Comparison of ENCODE assay signal across 30 cellular contexts in genomic region chr5:151332857-151333256, GRCh38. TPM values are rescaled to one million over a fixed set of nuclear protein-coding genes. Genes with fewer than 3 reads are reported as not detected.
"Had no signal": no experiment of that assay in that cellular context is flagged by ENCODE, and none has a peak within 500 bp of the region (broad histone marks: within the 10 kb centered on the region; RNA-seq: fewer than 3 reads in every experiment).

No MANE protein-coding gene starts in this region.

- H3K9me3 ChIP-seq: esophagus squamous epithelium, gastroesophageal sphincter, heart right ventricle, left lung, lower lobe of right lung, mucosa of descending colon had no signal

- H3K27me3 ChIP-seq: esophagus squamous epithelium, gastroesophageal sphincter, left lung had no signal

- H3K27ac ChIP-seq: epithelial cell of prostate, esophagus squamous epithelium, gastroesophageal sphincter, heart right ventricle, left lung, lower lobe of right lung had no signal

- ATAC-seq: effector memory CD8-positive, alpha-beta T cell; esophagus mucosa; gastroesophageal sphincter; heart right ventricle; left cardiac atrium; left lung; left ventricle myocardium superior; lower lobe of right lung; mucosa of descending colon had no signal

- FAIRE-seq: colon, endometrium, islet of Langerhans, keratinocyte had no signal

- H3K4me1 ChIP-seq: esophagus squamous epithelium, gastroesophageal sphincter, heart right ventricle, left lung, lower lobe of right lung had no signal

- H3K4me3 ChIP-seq: esophagus squamous epithelium, gastroesophageal sphincter, heart right ventricle, left lung, lower lobe of right lung, mucosa of descending colon had no signal

- DNase-seq: cortex of kidney; effector CD8-positive, alpha-beta T cell; effector memory CD8-positive, alpha-beta T cell; endodermal cell; erythroblast; esophagus squamous epithelium; foreskin fibroblast; foreskin melanocyte; heart right ventricle; hippocampal formation; left cardiac atrium; left lung; left ventricle myocardium superior; lower lobe of right lung; mesenchymal stem cell; mucosa of descending colon had no signal

- H3K36me3 ChIP-seq: esophagus squamous epithelium, gastroesophageal sphincter, heart right ventricle, left lung, lower lobe of right lung had no signal

RNA-seq across cellular contexts. Expression of gene SLC36A2, which starts 14.5 kb away (rescaled TPM):
- total RNA-seq: cerebellum, dermis microvascular lymphatic vessel endothelial cell, esophagus mucosa, esophagus squamous epithelium, gastroesophageal sphincter, kidney epithelial cell, left lung, lower lobe of right lung, lung microvascular endothelial cell, mesenteric fat pad, mesothelial cell of epicardium, mucosa of descending colon had no signal
- polyA plus RNA-seq: keratinocyte had no signal

RNA-seq across cellular contexts. Expression of gene SLC36A3, which starts 29.3 kb away (rescaled TPM):
- total RNA-seq: cerebellum, dermis microvascular lymphatic vessel endothelial cell, endodermal cell, esophagus mucosa, esophagus squamous epithelium, gastroesophageal sphincter, heart right ventricle, kidney epithelial cell, left cardiac atrium, left lung, left ventricle myocardium superior, lower leg skin, lower lobe of right lung, lung microvascular endothelial cell, mesenteric fat pad, mesothelial cell of epicardium, mucosa of descending colon had no signal
- polyA plus RNA-seq: heart right ventricle, keratinocyte had no signal
